In genomic region chr1:35184495-35185199, GRCh38 we compare ENCODE assay signal across 15 cellular contexts. TPM values are rescaled to one million over a fixed set of nuclear protein-coding genes. Genes with fewer than 3 reads are reported as not detected.
DNase-seq lines count a peak whose midpoint lies in the region; ATAC-seq, FAIRE-seq and TF ChIP-seq lines count a peak whose summit lies in the region.
"Had no signal": no experiment of that assay in that cellular context is flagged by ENCODE, and none has a peak within 500 bp of the region (broad histone marks: within the 10 kb centered on the region; RNA-seq: fewer than 3 reads in every experiment).

No MANE protein-coding gene starts in this region.

- FAIRE-seq in GM19239 (lab: Jason Lieb, UNC) = no peak
- FAIRE-seq: TTC549 had no signal

- H3K4me3 Mint-ChIP-seq in CD8-positive, alpha-beta memory T cell = peak overlapping the region in 2 of 7 donors; percentile 10 to 22
- peak overlapping the region in 1 of 4 donors; percentile 51 for H3K4me3 Mint-ChIP-seq in IgD-negative memory B cell
- H3K4me3 Mint-ChIP-seq in activated naive CD8-positive, alpha-beta T cell treated with anti-CD3 and anti-CD28 coated beads, Interleukin-2, amount 50 U/mL, for 24 hours = peak overlapping the region; percentile 46
- no peak overlapping the region for H3K4me3 Mint-ChIP-seq in natural killer cell

- H3K27ac ChIP-seq in CD8-positive, alpha-beta memory T cell (ENCODE audit: low read depth, low read length) = no peak overlapping the region
- H3K27ac ChIP-seq: PC-9, thoracic aorta had no signal

- H3K4me1 Mint-ChIP-seq in CD8-positive, alpha-beta memory T cell = peaks cover 92 to 100% (median 99%) of the 10 kb centered on the region in 3 donors
- H3K4me1 Mint-ChIP-seq in IgD-negative memory B cell = peaks cover 20 to 37% (median 34%) of the 10 kb centered on the region in 3 donors
- peaks cover 99% of the 10 kb centered on the region for H3K4me1 Mint-ChIP-seq in activated naive CD8-positive, alpha-beta T cell treated with anti-CD3 and anti-CD28 coated beads, Interleukin-2, amount 50 U/mL, for 24 hours
- H3K4me1 Mint-ChIP-seq in natural killer cell = peaks cover 90 to 91% of the 10 kb centered on the region in 2 donors

- no peaks in the 10 kb centered on the region for H3K27me3 ChIP-seq in CD8-positive, alpha-beta memory T cell (ENCODE audit: insufficient read depth, low read length, poor library complexity, severe bottlenecking)

- H3K36me3 ChIP-seq in CD8-positive, alpha-beta memory T cell (ENCODE audit: insufficient read depth, low read length) = peaks cover 95% of the 10 kb centered on the region

- H3K36me3 Mint-ChIP-seq in CD8-positive, alpha-beta memory T cell = peaks cover 34 to 99% (median 50%) of the 10 kb centered on the region in 3 donors
- H3K36me3 Mint-ChIP-seq in IgD-negative memory B cell (peaks cover 6% of the 10 kb centered on the region), natural killer cell (peaks cover 69% of the 10 kb centered on the region)
- peaks cover 97% of the 10 kb centered on the region for H3K36me3 Mint-ChIP-seq in activated naive CD8-positive, alpha-beta T cell treated with anti-CD3 and anti-CD28 coated beads, Interleukin-2, amount 50 U/mL, for 24 hours (ENCODE audit: low read depth)

- CTCF ChIA-PET in CD8-positive, alpha-beta memory T cell (lab: Charles Lee) = no interaction called here

- peak overlapping the region in 6 of 8 donors; percentile 29 to 93 (median 60) for H3K27ac Mint-ChIP-seq in CD8-positive, alpha-beta memory T cell
- H3K27ac Mint-ChIP-seq in IgD-negative memory B cell (peak overlapping the region in 2 of 3 donors; percentile 61 to 76), natural killer cell (peak overlapping the region; percentile 52 to 97)
- H3K27ac Mint-ChIP-seq in activated naive CD8-positive, alpha-beta T cell treated with anti-CD3 and anti-CD28 coated beads, Interleukin-2, amount 50 U/mL, for 24 hours = peak overlapping the region; percentile 68

- no peak for ATAC-seq in activated naive CD8-positive, alpha-beta T cell treated with anti-CD3 and anti-CD28 coated beads, Interleukin-2, amount 50 U/mL, for 24 hours
- no peak for ATAC-seq in natural killer cell

- POLR2A ChIA-PET in CD8-positive, alpha-beta memory T cell (lab: Charles Lee) = no interaction called here

- peaks cover 85% of the 10 kb centered on the region for H3K4me1 ChIP-seq in CD8-positive, alpha-beta memory T cell (ENCODE audit: insufficient read depth, low read length)

- H3K4me3 ChIP-seq in CD8-positive, alpha-beta memory T cell (ENCODE audit: low read length) = no peak overlapping the region
- H3K4me3 ChIP-seq: PC-9, thoracic aorta had no signal

- H3K9me3 Mint-ChIP-seq in CD8-positive, alpha-beta memory T cell = no peaks in the 10 kb centered on the region
- H3K9me3 Mint-ChIP-seq in IgD-negative memory B cell (no peaks in the 10 kb centered on the region), natural killer cell (no peaks in the 10 kb centered on the region)
- no peaks in the 10 kb centered on the region for H3K9me3 Mint-ChIP-seq in activated naive CD8-positive, alpha-beta T cell treated with anti-CD3 and anti-CD28 coated beads, Interleukin-2, amount 50 U/mL, for 24 hours

- TF ChIP-seq CTCF in natural killer cell (IDR thresholded peaks at IDR 0.05) = no peak

- no peak for DNase-seq in CD8-positive, alpha-beta memory T cell
- DNase-seq in activated naive CD8-positive, alpha-beta T cell treated with anti-CD3 and anti-CD28 coated beads, Interleukin-2, amount 50 U/mL, for 24 hours = no peak
- DNase-seq in natural killer cell (no peak), SHP77 (lab: John Stamatoyannopoulos, UW) (no peak), GM19239 (ENCODE audit: insufficient read length, low spot score) (no peak), globus pallidus (ENCODE audit: low spot score) (no peak)
- DNase-seq: caudate nucleus; DMS79 treated with DMSO at 0.1 percent for 48 hours; effector memory CD4-positive, alpha-beta T cell; NCI-H748 treated with DMSO at 0.1 percent for 48 hours; PC-9; stimulated activated CD4-positive, alpha-beta T cell treated with anti-CD3 and anti-CD28 coated beads, Interleukin-2, amount 100 ng/mL, for 48 hours had no signal

- intact Hi-C loops in natural killer cell (cut with micrococcal nuclease) = no loop called here

- no peaks in the 10 kb centered on the region for H3K9me3 ChIP-seq in CD8-positive, alpha-beta memory T cell (ENCODE audit: low read length)
- H3K9me3 ChIP-seq: thoracic aorta had no signal

- H3K27me3 Mint-ChIP-seq in CD8-positive, alpha-beta memory T cell = peaks cover 0 to 2% of the 10 kb centered on the region in 2 donors
- no peaks in the 10 kb centered on the region for H3K27me3 Mint-ChIP-seq in IgD-negative memory B cell
- H3K27me3 Mint-ChIP-seq in activated naive CD8-positive, alpha-beta T cell treated with anti-CD3 and anti-CD28 coated beads, Interleukin-2, amount 50 U/mL, for 24 hours = no peaks in the 10 kb centered on the region
- no peaks in the 10 kb centered on the region for H3K27me3 Mint-ChIP-seq in natural killer cell (ENCODE audit: low read depth in 2 of 2)

RNA-seq across cellular contexts. Expression of gene SFPQ, which starts 8.3 kb away (rescaled TPM):
- total RNA-seq in CD8-positive, alpha-beta memory T cell = 100 to 1,000 TPM; 349 to 360 TPM
- 168 TPM for polyA plus RNA-seq in CD8-positive, alpha-beta memory T cell
- polyA plus RNA-seq in IgD-negative memory B cell = 165 TPM
- 100 to 1,000 TPM; 492 to 594 (median 558) TPM for total RNA-seq in natural killer cell
